In genomic region chr18:54555996-54556395, GRCh38 we compare ENCODE assay signal across 39 cellular contexts. TPM values are rescaled to one million over a fixed set of nuclear protein-coding genes. Genes with fewer than 3 reads are reported as not detected.
"Had no signal": no experiment of that assay in that cellular context is flagged by ENCODE, and none has a peak within 500 bp of the region (broad histone marks: within the 10 kb centered on the region; RNA-seq: fewer than 3 reads in every experiment).

No MANE protein-coding gene starts in this region.

- H3K4me1 Mint-ChIP-seq: activated B cell treated with CpG ODN at 0.5 μM for 24 hours; activated naive CD8-positive, alpha-beta T cell treated with anti-CD3 and anti-CD28 coated beads for 36 hours; activated T-helper 17 cell treated with anti-CD3 and anti-CD28 coated beads, Interleukin-2, amount 50 U/mL, for 72 hours; central memory CD8-positive, alpha-beta T cell had no signal

- H3K4me3 Mint-ChIP-seq: activated B cell treated with CpG ODN at 0.5 μM for 24 hours; activated CD4-positive, alpha-beta memory T cell treated with anti-CD3 and anti-CD28 coated beads for 36 hours; activated CD8-positive, alpha-beta T cell treated with anti-CD3 and anti-CD28 coated beads for 36 hours; activated naive CD4-positive, alpha-beta T cell treated with anti-CD3 and anti-CD28 coated beads for 36 hours; activated naive CD8-positive, alpha-beta T cell treated with anti-CD3 and anti-CD28 coated beads for 36 hours; activated T-cell treated with anti-CD3 and anti-CD28 coated beads, Interleukin-2, amount 50 U/mL, for 4 hours; activated T-cell treated with anti-CD3 and anti-CD28 coated beads, Interleukin-2, amount 50 U/mL, for 72 hours; activated T-helper 1 cell treated with anti-CD3 and anti-CD28 coated beads, Interleukin-12 subunit alpha, Interleukin-12 subunit beta, Interleukin-2, Interleukin-4 antibody, amounts not matched to agents 30 ng/mL and 10 ng/mL and 1 ng/mL, durations not matched to agents 14 hours and 24 hours and 36 hours; activated T-helper 17 cell treated with anti-CD3 and anti-CD28 coated beads, Interleukin-2, amount 50 U/mL, for 72 hours; central memory CD8-positive, alpha-beta T cell; T-helper 1 cell treated with Interleukin-12 subunit alpha and Interleukin-12 subunit beta and Interleukin-4 antibody, amounts not matched to agents 30 μg/mL and 1 μg/mL, for 36 hours; T-helper 2 cell treated with Interferon-gamma antibody and Interleukin-4, amounts not matched to agents 5 μg/mL and 100 μg/mL, for 36 hours had no signal

- H3K9me3 Mint-ChIP-seq: activated B cell treated with CpG ODN at 0.5 μM for 24 hours; activated CD4-positive, alpha-beta memory T cell treated with anti-CD3 and anti-CD28 coated beads for 36 hours; activated CD8-positive, alpha-beta T cell treated with anti-CD3 and anti-CD28 coated beads for 36 hours; activated naive CD4-positive, alpha-beta T cell treated with anti-CD3 and anti-CD28 coated beads for 36 hours; activated naive CD4-positive, alpha-beta T cell treated with anti-CD3 and anti-CD28 coated beads, Interleukin-2, amount 50 U/mL, for 72 hours; activated naive CD8-positive, alpha-beta T cell treated with anti-CD3 and anti-CD28 coated beads for 36 hours; activated T-cell treated with anti-CD3 and anti-CD28 coated beads, Interleukin-2, amount 50 U/mL, for 4 hours; activated T-helper 17 cell treated with anti-CD3 and anti-CD28 coated beads, Interleukin-2, amount 50 U/mL, for 72 hours; central memory CD8-positive, alpha-beta T cell had no signal

- DNase-seq: activated B cell treated with CpG ODN at 0.5 μM for 24 hours; activated CD4-positive, alpha-beta memory T cell treated with anti-CD3 and anti-CD28 coated beads for 36 hours; activated CD4-positive, alpha-beta T cell treated with anti-CD3 and anti-CD28 coated beads for 48 hours; activated CD4-positive, alpha-beta T cell treated with anti-CD3 and anti-CD28 coated beads, Interleukin-2, amount 50 U/mL, for 1 hour; activated CD4-positive, alpha-beta T cell treated with anti-CD3 and anti-CD28 coated beads, Interleukin-2, amount 50 U/mL, for 4 hours; activated CD4-positive, CD25-positive, alpha-beta regulatory T cell treated with anti-CD3 and anti-CD28 coated beads, Interleukin-2, amount 50 U/mL, for 72 hours; activated CD8-positive, alpha-beta memory T cell treated with anti-CD3 and anti-CD28 coated beads, Interleukin-2, amount 50 U/mL, for 4 hours; activated CD8-positive, alpha-beta T cell treated with anti-CD3 and anti-CD28 coated beads for 36 hours; activated effector memory CD4-positive, alpha-beta T cell treated with anti-CD3 and anti-CD28 coated beads, Interleukin-2, amount 50 U/mL, for 16 hours; activated gamma-delta T cell treated with Interleukin-2 at 50 U/mL for 16 hours; activated naive CD4-positive, alpha-beta T cell; activated naive CD4-positive, alpha-beta T cell treated with anti-CD3 and anti-CD28 coated beads for 36 hours; activated naive CD4-positive, alpha-beta T cell treated with anti-CD3 and anti-CD28 coated beads, Interleukin-2, amount 50 U/mL, for 16 hours; activated naive CD8-positive, alpha-beta T cell treated with anti-CD3 and anti-CD28 coated beads for 36 hours; activated T-cell treated with anti-CD3 and anti-CD28 coated beads for 4 hours; activated T-cell treated with anti-CD3 and anti-CD28 coated beads, Interleukin-2, amount 50 U/mL, for 1 hour; activated T-cell treated with anti-CD3 and anti-CD28 coated beads, Interleukin-2, amount 50 U/mL, for 4 hours; activated T-cell treated with anti-CD3 and anti-CD28 coated beads, Interleukin-2, amount 50 U/mL, for 72 hours; adrenal gland; amniotic stem cell; aorta; body of pancreas; brain microvascular endothelial cell; caudate nucleus; cerebellar nuclear complex; SW 1271; T-helper 1 cell; T-helper 2 cell; T-helper 9 cell had no signal

- H3K27me3 Mint-ChIP-seq: activated CD4-positive, alpha-beta memory T cell treated with anti-CD3 and anti-CD28 coated beads for 36 hours; activated T-helper 17 cell treated with anti-CD3 and anti-CD28 coated beads, Interleukin-2, amount 50 U/mL, for 72 hours; central memory CD8-positive, alpha-beta T cell had no signal

- H3K36me3 Mint-ChIP-seq: activated CD4-positive, alpha-beta memory T cell treated with anti-CD3 and anti-CD28 coated beads for 36 hours; activated naive CD4-positive, alpha-beta T cell treated with anti-CD3 and anti-CD28 coated beads, Interleukin-2, amount 50 U/mL, for 72 hours; activated naive CD8-positive, alpha-beta T cell treated with anti-CD3 and anti-CD28 coated beads for 36 hours had no signal

- ATAC-seq: activated CD8-positive, alpha-beta T cell treated with anti-CD3 and anti-CD28 coated beads for 36 hours; activated naive CD4-positive, alpha-beta T cell treated with anti-CD3 and anti-CD28 coated beads, Interleukin-2, amount 50 U/mL, for 72 hours; activated T-cell treated with anti-CD3 and anti-CD28 coated beads, Interleukin-2, amount 50 U/mL, for 4 hours; activated T-cell treated with anti-CD3 and anti-CD28 coated beads, Interleukin-2, amount 50 U/mL, for 72 hours; activated T-helper 17 cell treated with anti-CD3 and anti-CD28 coated beads, Interleukin-2, amount 50 U/mL, for 72 hours; body of pancreas had no signal

- H3K27ac Mint-ChIP-seq: activated B cell treated with CpG ODN at 0.5 μM for 24 hours; activated CD4-positive, alpha-beta memory T cell treated with anti-CD3 and anti-CD28 coated beads for 36 hours; activated CD8-positive, alpha-beta T cell treated with anti-CD3 and anti-CD28 coated beads for 36 hours; activated naive CD4-positive, alpha-beta T cell treated with anti-CD3 and anti-CD28 coated beads for 36 hours; activated naive CD8-positive, alpha-beta T cell treated with anti-CD3 and anti-CD28 coated beads for 36 hours; activated T-cell treated with anti-CD3 and anti-CD28 coated beads, Interleukin-2, amount 50 U/mL, for 72 hours; activated T-helper 1 cell treated with anti-CD3 and anti-CD28 coated beads, Interleukin-12 subunit alpha, Interleukin-12 subunit beta, Interleukin-2, Interleukin-4 antibody, amounts not matched to agents 30 ng/mL and 10 ng/mL and 1 ng/mL, durations not matched to agents 14 hours and 24 hours and 36 hours; activated T-helper 17 cell treated with anti-CD3 and anti-CD28 coated beads, Interleukin-2, amount 50 U/mL, for 72 hours; T-helper 1 cell treated with Interleukin-12 subunit alpha and Interleukin-12 subunit beta and Interleukin-4 antibody, amounts not matched to agents 30 μg/mL and 1 μg/mL, for 36 hours; T-helper 2 cell treated with Interferon-gamma antibody and Interleukin-4, amounts not matched to agents 5 μg/mL and 100 μg/mL, for 36 hours had no signal

RNA-seq across cellular contexts. Expression of gene DYNAP, which starts 35.0 kb away (rescaled TPM):
- total RNA-seq: activated B cell treated with CpG ODN at 0.5 μM for 24 hours; activated CD4-positive, alpha-beta memory T cell treated with anti-CD3 and anti-CD28 coated beads for 36 hours; activated CD8-positive, alpha-beta memory T cell treated with anti-CD3 and anti-CD28 coated beads for 36 hours; activated CD8-positive, alpha-beta T cell treated with anti-CD3 and anti-CD28 coated beads for 36 hours; activated naive CD4-positive, alpha-beta T cell treated with anti-CD3 and anti-CD28 coated beads for 36 hours; activated naive CD4-positive, alpha-beta T cell treated with anti-CD3 and anti-CD28 coated beads, Interleukin-2, amount 50 U/mL, for 72 hours; activated naive CD8-positive, alpha-beta T cell treated with anti-CD3 and anti-CD28 coated beads for 36 hours; activated T-cell treated with anti-CD3 and anti-CD28 coated beads, Interleukin-2, amount 50 U/mL, for 4 hours; activated T-cell treated with anti-CD3 and anti-CD28 coated beads, Interleukin-2, amount 50 U/mL, for 72 hours; activated T-helper 1 cell treated with anti-CD3 and anti-CD28 coated beads, Interleukin-12 subunit alpha, Interleukin-12 subunit beta, Interleukin-2, Interleukin-4 antibody, amounts not matched to agents 30 ng/mL and 10 ng/mL and 1 ng/mL, durations not matched to agents 14 hours and 24 hours and 36 hours; activated T-helper 17 cell treated with anti-CD3 and anti-CD28 coated beads, Interleukin-2, amount 50 U/mL, for 72 hours; adrenal gland; aorta; astrocyte; body of pancreas; breast epithelium; cardiac muscle cell had no signal
